17 cellular contexts compared by ENCODE assay signal in genomic region chr1:62425041-62425440, GRCh38.
"Had no signal": no experiment of that assay in that cellular context is flagged by ENCODE, and none has a peak within 500 bp of the region (broad histone marks: within the 10 kb centered on the region; RNA-seq: fewer than 3 reads in every experiment).

No MANE protein-coding gene starts in this region.

- H3K36me3 Mint-ChIP-seq: naive thymus-derived CD8-positive, alpha-beta T cell; stimulated activated naive B cell treated with anti-CD40 and anti-IgM and Interleukin-4, amounts not matched to agents 10 μg/mL and 1 μg/mL and 100 μg/mL, for 72 hours had no signal

- H2AFZ ChIP-seq: parathyroid adenoma had no signal

- H3K4me1 Mint-ChIP-seq: central memory CD8-positive, alpha-beta T cell; naive thymus-derived CD8-positive, alpha-beta T cell had no signal

- DNase-seq: activated naive CD4-positive, alpha-beta T cell; anterior cingulate cortex; brain microvascular endothelial cell; effector CD8-positive, alpha-beta T cell; hippocampal formation; kidney; left ventricle myocardium inferior; naive thymus-derived CD8-positive, alpha-beta T cell; stimulated activated naive B cell treated with anti-CD40 and anti-IgM and Interleukin-4, amounts not matched to agents 10 μg/mL and 1 μg/mL and 100 μg/mL, for 72 hours; thyroid gland; uterus had no signal

- H3K4me1 ChIP-seq: left ventricle myocardium inferior, parathyroid adenoma, thyroid gland, uterus had no signal

- H3K36me3 ChIP-seq: brain microvascular endothelial cell, left ventricle myocardium inferior, neutrophil, thyroid gland, uterus had no signal

- H3K27ac ChIP-seq: brain microvascular endothelial cell, left ventricle myocardium inferior, neutrophil, parathyroid adenoma, thyroid gland, uterus had no signal

- H3K79me2 ChIP-seq: parathyroid adenoma had no signal

- H3K27me3 ChIP-seq: brain microvascular endothelial cell, neutrophil, thyroid gland, uterus had no signal

- H3K27me3 Mint-ChIP-seq: central memory CD8-positive, alpha-beta T cell; stimulated activated naive B cell treated with anti-CD40 and anti-IgM and Interleukin-4, amounts not matched to agents 10 μg/mL and 1 μg/mL and 100 μg/mL, for 72 hours had no signal

- H3K9ac ChIP-seq: parathyroid adenoma had no signal

- H3K4me3 Mint-ChIP-seq: activated T-helper 1 cell treated with anti-CD3 and anti-CD28 coated beads, Interleukin-12 subunit alpha, Interleukin-12 subunit beta, Interleukin-2, Interleukin-4 antibody, amounts not matched to agents 30 ng/mL and 10 ng/mL and 1 ng/mL, durations not matched to agents 14 hours and 24 hours and 36 hours; central memory CD8-positive, alpha-beta T cell; naive thymus-derived CD8-positive, alpha-beta T cell; stimulated activated naive B cell treated with anti-CD40 and anti-IgM and Interleukin-4, amounts not matched to agents 10 μg/mL and 1 μg/mL and 100 μg/mL, for 72 hours had no signal

- H3K4me3 ChIP-seq: left ventricle myocardium inferior, thyroid gland, uterus had no signal

- ATAC-seq: activated CD4-positive, CD25-positive, alpha-beta regulatory T cell treated with anti-CD3 and anti-CD28 coated beads, Interleukin-2, amount 50 U/mL, for 24 hours; naive thymus-derived CD8-positive, alpha-beta T cell had no signal

- H3K27ac Mint-ChIP-seq: activated T-helper 1 cell treated with anti-CD3 and anti-CD28 coated beads, Interleukin-12 subunit alpha, Interleukin-12 subunit beta, Interleukin-2, Interleukin-4 antibody, amounts not matched to agents 30 ng/mL and 10 ng/mL and 1 ng/mL, durations not matched to agents 14 hours and 24 hours and 36 hours; naive thymus-derived CD8-positive, alpha-beta T cell; stimulated activated naive B cell treated with anti-CD40 and anti-IgM and Interleukin-4, amounts not matched to agents 10 μg/mL and 1 μg/mL and 100 μg/mL, for 72 hours had no signal

- H3K9me3 Mint-ChIP-seq: activated T-helper 1 cell treated with anti-CD3 and anti-CD28 coated beads, Interleukin-12 subunit alpha, Interleukin-12 subunit beta, Interleukin-2, Interleukin-4 antibody, amounts not matched to agents 30 ng/mL and 10 ng/mL and 1 ng/mL, durations not matched to agents 14 hours and 24 hours and 36 hours; central memory CD8-positive, alpha-beta T cell; stimulated activated naive B cell treated with anti-CD40 and anti-IgM and Interleukin-4, amounts not matched to agents 10 μg/mL and 1 μg/mL and 100 μg/mL, for 72 hours had no signal

- H3K9me3 ChIP-seq: left ventricle myocardium inferior, neutrophil, thyroid gland, uterus had no signal

- FAIRE-seq: endothelial cell of umbilical vein had no signal
